In the genomic region with DNA sequence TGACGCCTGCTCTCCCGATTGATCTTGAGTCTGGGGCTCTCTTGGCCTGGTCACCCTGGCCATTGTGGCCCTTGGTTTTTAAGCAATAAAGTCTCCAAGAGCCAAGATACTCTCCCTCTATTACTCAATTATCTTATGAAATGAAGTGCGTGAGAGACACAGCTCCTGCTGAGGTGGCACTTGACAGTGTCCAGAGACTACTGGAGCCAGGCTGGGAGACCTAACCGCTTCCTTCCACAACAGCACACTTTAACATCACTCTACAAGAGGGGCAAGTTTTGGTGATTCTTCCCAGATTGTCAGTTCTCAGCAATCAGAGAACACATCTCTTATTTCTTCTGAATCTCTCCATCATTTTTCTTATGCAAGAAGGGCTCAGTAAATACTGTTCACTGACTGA, we compare ENCODE assay signal across 19 cellular contexts.
DNase-seq lines count a peak whose midpoint lies in the region; ATAC-seq and TF ChIP-seq lines count a peak whose summit lies in the region.
"Had no signal": no experiment of that assay in that cellular context is flagged by ENCODE, and none has a peak within 500 bp of the region (broad histone marks: within the 10 kb centered on the region; RNA-seq: fewer than 3 reads in every experiment).

No MANE protein-coding gene starts in this region.

- 98% methylated on average over 4 of the region's 4 CpGs for WGBS in esophagus muscularis mucosa
- 78% methylated on average over 4 of the region's 4 CpGs for WGBS in mesenchymal stem cell

- H3K27me3 Mint-ChIP-seq in stimulated activated memory B cell treated with anti-CD40 and anti-IgM and Interleukin-4, amounts not matched to agents 10 μg/mL and 1 μg/mL and 100 μg/mL, for 72 hours = no peaks in the 10 kb centered on the region
- H3K27me3 Mint-ChIP-seq: B cell; CD4-positive, alpha-beta T cell had no signal

- no peak overlapping the region for H3K14ac ChIP-seq in mesenchymal stem cell (ENCODE audit: low read length in 2 of 2)

- H2BK15ac ChIP-seq in mesenchymal stem cell (ENCODE audit: low read depth, poor library complexity, severe bottlenecking) = no peak overlapping the region

- no peak overlapping the region for H3K27ac Mint-ChIP-seq in stimulated activated memory B cell treated with anti-CD40 and anti-IgM and Interleukin-4, amounts not matched to agents 10 μg/mL and 1 μg/mL and 100 μg/mL, for 72 hours
- H3K27ac Mint-ChIP-seq: B cell; CD4-positive, alpha-beta T cell; CD8-positive, alpha-beta T cell had no signal

- no peaks in the 10 kb centered on the region for H3K4me1 Mint-ChIP-seq in stimulated activated memory B cell treated with anti-CD40 and anti-IgM and Interleukin-4, amounts not matched to agents 10 μg/mL and 1 μg/mL and 100 μg/mL, for 72 hours
- H3K4me1 Mint-ChIP-seq: B cell had no signal

- H2BK12ac ChIP-seq in mesenchymal stem cell (ENCODE audit: low read length in 2 of 2) = no peak overlapping the region

- H3K4me2 ChIP-seq in mesenchymal stem cell (ENCODE audit: low read length, poor library complexity, severe bottlenecking) = no peak overlapping the region
- H3K4me2 ChIP-seq: A549 had no signal

- H3K9me3 ChIP-seq in esophagus muscularis mucosa (peaks cover 0 to 4% (median 2%) of the 10 kb centered on the region in 4 donors), lower lobe of right lung (no peaks in the 10 kb centered on the region), mesenchymal stem cell (ENCODE audit: control insufficient read depth, low read length) (peaks cover 17% of the 10 kb centered on the region), upper lobe of right lung (no peaks in the 10 kb centered on the region)
- H3K9me3 ChIP-seq: A549 had no signal

- H3K4me3 ChIP-seq in esophagus muscularis mucosa (no peak overlapping the region), lower lobe of right lung (no peak overlapping the region), mesenchymal stem cell (ENCODE audit: insufficient read depth in 1 of 2, low read depth in 1 of 2, low read length in 2 of 2) (no peak overlapping the region), upper lobe of right lung (no peak overlapping the region)
- H3K4me3 ChIP-seq: A549; BLaER1 treated with 17β-estradiol and CSF1 and Interleukin-3, amounts not matched to agents 10 nM and 100 nM had no signal

- TF ChIP-seq EP300 in esophagus muscularis mucosa (IDR thresholded peaks at IDR 0.05) = no peak

- peak; percentile 16 to 59 for ATAC-seq in lower lobe of right lung
- ATAC-seq in upper lobe of right lung = peak; percentile 43
- ATAC-seq in stimulated activated memory B cell treated with anti-CD40 and anti-IgM and Interleukin-4, amounts not matched to agents 10 μg/mL and 1 μg/mL and 100 μg/mL, for 72 hours = no peak
- no peak for ATAC-seq in foreskin keratinocyte
- ATAC-seq: A549; CD8-positive, alpha-beta T cell had no signal

- no peak overlapping the region for H3K23ac ChIP-seq in mesenchymal stem cell (ENCODE audit: low read length in 2 of 2)

- intact Hi-C loops in esophagus muscularis mucosa (cut with DNase I) = no loop called here
- intact Hi-C loops in lower lobe of right lung (cut with DNase I) = no loop called here
- intact Hi-C loops in upper lobe of right lung (cut with DNase I) = no loop called here

- no peak overlapping the region for H2BK120ac ChIP-seq in mesenchymal stem cell (ENCODE audit: low read depth, low read length)

- H4K91ac ChIP-seq in mesenchymal stem cell (ENCODE audit: low read length) = no peak overlapping the region

- DNase-seq in esophagus muscularis mucosa (ENCODE audit: extremely low spot score) = peak; percentile 83
- DNase-seq in lower lobe of right lung = no peak
- peak; percentile 16 for DNase-seq in mesenchymal stem cell
- no peak for DNase-seq in upper lobe of right lung
- no peak for DNase-seq in NCI-H345 (lab: John Stamatoyannopoulos, UW)
- no peak for DNase-seq in foreskin keratinocyte
- DNase-seq: AML-193; Caco-2; Calu3; CD4-positive, alpha-beta T cell; CD8-positive, alpha-beta T cell; DMS79 treated with DMSO at 0.1 percent for 48 hours; GF-D8 had no signal

- no peak overlapping the region for H3K18ac ChIP-seq in mesenchymal stem cell (ENCODE audit: low read depth in 1 of 2, low read length in 2 of 2)

- no peak overlapping the region for H3K4me3 Mint-ChIP-seq in stimulated activated memory B cell treated with anti-CD40 and anti-IgM and Interleukin-4, amounts not matched to agents 10 μg/mL and 1 μg/mL and 100 μg/mL, for 72 hours
- H3K4me3 Mint-ChIP-seq: B cell; CD4-positive, alpha-beta T cell; CD8-positive, alpha-beta T cell had no signal

- H3K9ac ChIP-seq in mesenchymal stem cell (ENCODE audit: low read length) = no peak overlapping the region
- H3K9ac ChIP-seq: BLaER1 treated with 17β-estradiol and CSF1 and Interleukin-3, amounts not matched to agents 10 nM and 100 nM had no signal

- H3K36me3 ChIP-seq in esophagus muscularis mucosa = no peaks in the 10 kb centered on the region
- no peaks in the 10 kb centered on the region for H3K36me3 ChIP-seq in lower lobe of right lung
- H3K36me3 ChIP-seq in mesenchymal stem cell (ENCODE audit: control insufficient read depth in 1 of 2, insufficient read depth in 2 of 2, low read depth in 1 of 2, low read length in 2 of 2) = no peaks in the 10 kb centered on the region
- H3K36me3 ChIP-seq in upper lobe of right lung = no peaks in the 10 kb centered on the region
- H3K36me3 ChIP-seq: BLaER1 treated with 17β-estradiol and CSF1 and Interleukin-3, amounts not matched to agents 10 nM and 100 nM had no signal

- H3K27ac ChIP-seq in esophagus muscularis mucosa (replicated peaks in 1 of 4) (no peak overlapping the region), lower lobe of right lung (no peak overlapping the region), mesenchymal stem cell (ENCODE audit: low read length, poor library complexity, severe bottlenecking) (no peak overlapping the region), upper lobe of right lung (no peak overlapping the region), foreskin keratinocyte (no peak overlapping the region)
- H3K27ac ChIP-seq: 22Rv1; A549; BLaER1 treated with 17β-estradiol and CSF1 and Interleukin-3, amounts not matched to agents 10 nM and 100 nM; C4-2B had no signal

- no peak overlapping the region for H2BK5ac ChIP-seq in mesenchymal stem cell (ENCODE audit: low read depth, low read length, poor library complexity, severe bottlenecking)

- H3K36me3 Mint-ChIP-seq in stimulated activated memory B cell treated with anti-CD40 and anti-IgM and Interleukin-4, amounts not matched to agents 10 μg/mL and 1 μg/mL and 100 μg/mL, for 72 hours = no peaks in the 10 kb centered on the region
- H3K36me3 Mint-ChIP-seq: CD8-positive, alpha-beta T cell had no signal

- no peaks in the 10 kb centered on the region for H3K79me1 ChIP-seq in mesenchymal stem cell (replicated peaks; ENCODE audit: low read length, poor library complexity, severe bottlenecking)

- H2AFZ ChIP-seq in mesenchymal stem cell (ENCODE audit: low read depth, low read length) = no peak overlapping the region

- H3K9me3 Mint-ChIP-seq in stimulated activated memory B cell treated with anti-CD40 and anti-IgM and Interleukin-4, amounts not matched to agents 10 μg/mL and 1 μg/mL and 100 μg/mL, for 72 hours = peaks cover 15% of the 10 kb centered on the region

- no peak for TF ChIP-seq POLR2A in esophagus muscularis mucosa (IDR thresholded peaks at IDR 0.05; ENCODE audit: low read depth)

- no peak overlapping the region for H3K4ac ChIP-seq in mesenchymal stem cell (ENCODE audit: low read depth in 1 of 2, low read length in 2 of 2)

- TF ChIP-seq CTCF in esophagus muscularis mucosa (IDR thresholded peaks at IDR 0.05) (no peak), lower lobe of right lung (IDR thresholded peaks at IDR 0.05) (no peak), upper lobe of right lung (IDR thresholded peaks at IDR 0.05) (no peak), foreskin keratinocyte (conservative IDR thresholded peaks at IDR 0.05) (no peak)

- H3K27me3 ChIP-seq in esophagus muscularis mucosa (no peaks in the 10 kb centered on the region), lower lobe of right lung (ENCODE audit: low read depth) (no peaks in the 10 kb centered on the region), mesenchymal stem cell (ENCODE audit: control insufficient read depth in 1 of 2, insufficient read depth in 1 of 2, low read length in 2 of 2) (peaks cover 0 to 8% of the 10 kb centered on the region in 2 experiments), upper lobe of right lung (no peaks in the 10 kb centered on the region), foreskin keratinocyte (no peaks in the 10 kb centered on the region)
- H3K27me3 ChIP-seq: BLaER1 treated with 17β-estradiol and CSF1 and Interleukin-3, amounts not matched to agents 10 nM and 100 nM had no signal

- no peak overlapping the region for H2AK5ac ChIP-seq in mesenchymal stem cell (ENCODE audit: low read length, severe bottlenecking)

- H4K8ac ChIP-seq in mesenchymal stem cell (ENCODE audit: low read length) = no peak overlapping the region

- no peaks in the 10 kb centered on the region for H3K4me1 ChIP-seq in esophagus muscularis mucosa
- H3K4me1 ChIP-seq in lower lobe of right lung = peaks cover 9% of the 10 kb centered on the region
- H3K4me1 ChIP-seq in mesenchymal stem cell (ENCODE audit: control insufficient read depth, insufficient read depth, low read depth, low read length) = no peaks in the 10 kb centered on the region
- H3K4me1 ChIP-seq in upper lobe of right lung = no peaks in the 10 kb centered on the region
- no peaks in the 10 kb centered on the region for H3K4me1 ChIP-seq in foreskin keratinocyte
- H3K4me1 ChIP-seq: A549, Caco-2 had no signal

Comparison
In these comparisons a context has a peak if more than half of its experiments do, and no peak if none do; other contexts are left out.
1. DNase-seq: peak in esophagus muscularis mucosa (single experiment) and mesenchymal stem cell (single experiment); none in lower lobe of right lung (single experiment), upper lobe of right lung (single experiment), NCI-H345 (single experiment) and foreskin keratinocyte (0 of 2).
2. ATAC-seq: peak in lower lobe of right lung (2 of 2) and upper lobe of right lung (single experiment); none in stimulated activated memory B cell treated with anti-CD40 and anti-IgM and Interleukin-4, amounts not matched to agents 10 μg/mL and 1 μg/mL and 100 μg/mL, for 72 hours (single experiment) and foreskin keratinocyte (single experiment).